ENCODE assay signal across 1 cellular context in the genomic region with DNA sequence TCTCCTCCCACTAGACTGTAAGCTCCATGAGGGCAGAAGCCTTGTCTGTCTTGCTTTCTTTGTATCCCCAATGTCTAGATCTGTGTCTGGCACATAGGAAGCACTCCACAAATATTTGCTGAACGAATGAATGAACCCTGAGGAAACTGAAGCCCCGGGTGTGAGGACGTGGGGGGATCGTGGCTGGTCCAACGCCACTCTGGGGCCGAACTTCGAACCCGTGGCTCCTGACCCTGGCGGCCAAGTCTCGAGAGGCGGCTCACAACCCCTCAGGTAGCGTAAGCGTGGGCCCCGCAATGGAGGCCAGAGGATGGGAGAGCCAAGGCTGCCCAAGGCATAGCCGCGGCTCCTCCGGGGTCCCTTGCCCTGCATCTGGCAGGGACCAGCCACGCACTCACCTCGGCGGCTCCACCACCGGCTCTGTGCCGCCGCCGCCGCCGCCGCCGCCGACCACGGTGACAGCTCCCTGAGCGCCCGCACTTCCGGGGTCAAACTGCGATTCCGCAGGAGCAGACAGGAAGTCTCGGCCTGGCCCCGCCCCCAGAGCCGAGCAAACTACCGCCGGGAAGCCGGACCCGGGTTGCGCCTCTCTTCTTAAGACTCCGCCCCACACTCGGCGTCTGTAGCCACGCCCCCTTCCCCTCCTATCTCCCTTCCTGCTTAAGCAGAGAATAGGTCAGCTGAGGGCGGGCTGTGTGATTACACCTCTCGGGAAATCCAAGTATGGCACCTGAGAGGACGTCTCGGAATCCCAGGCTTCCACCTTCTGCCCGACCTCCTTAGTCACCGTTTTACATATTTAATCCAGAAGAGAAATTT.
TF ChIP-seq lines count a peak whose summit lies in the region.

A gene with protein sequence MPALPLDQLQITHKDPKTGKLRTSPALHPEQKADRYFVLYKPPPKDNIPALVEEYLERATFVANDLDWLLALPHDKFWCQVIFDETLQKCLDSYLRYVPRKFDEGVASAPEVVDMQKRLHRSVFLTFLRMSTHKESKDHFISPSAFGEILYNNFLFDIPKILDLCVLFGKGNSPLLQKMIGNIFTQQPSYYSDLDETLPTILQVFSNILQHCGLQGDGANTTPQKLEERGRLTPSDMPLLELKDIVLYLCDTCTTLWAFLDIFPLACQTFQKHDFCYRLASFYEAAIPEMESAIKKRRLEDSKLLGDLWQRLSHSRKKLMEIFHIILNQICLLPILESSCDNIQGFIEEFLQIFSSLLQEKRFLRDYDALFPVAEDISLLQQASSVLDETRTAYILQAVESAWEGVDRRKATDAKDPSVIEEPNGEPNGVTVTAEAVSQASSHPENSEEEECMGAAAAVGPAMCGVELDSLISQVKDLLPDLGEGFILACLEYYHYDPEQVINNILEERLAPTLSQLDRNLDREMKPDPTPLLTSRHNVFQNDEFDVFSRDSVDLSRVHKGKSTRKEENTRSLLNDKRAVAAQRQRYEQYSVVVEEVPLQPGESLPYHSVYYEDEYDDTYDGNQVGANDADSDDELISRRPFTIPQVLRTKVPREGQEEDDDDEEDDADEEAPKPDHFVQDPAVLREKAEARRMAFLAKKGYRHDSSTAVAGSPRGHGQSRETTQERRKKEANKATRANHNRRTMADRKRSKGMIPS (minus strand): TSS at position 495 of the 819 bp plus-strand sequence. CDS start 5,949 bp downstream, outside the sequence.

TF ChIP-seq in WTC11, 78 proteins besides CTCF, POLR2A, EP300 and RAD21 (continued from another document and continues in another):
- no peak for TF ChIP-seq OVOL2 (CRISPR knock-in tag; IDR thresholded peaks at IDR 0.05; ENCODE audit: borderline replicate concordance)
- no peak for TF ChIP-seq MXD4 (CRISPR knock-in tag; IDR thresholded peaks at IDR 0.05; ENCODE audit: borderline replicate concordance)
- TF ChIP-seq, protein P1, sequence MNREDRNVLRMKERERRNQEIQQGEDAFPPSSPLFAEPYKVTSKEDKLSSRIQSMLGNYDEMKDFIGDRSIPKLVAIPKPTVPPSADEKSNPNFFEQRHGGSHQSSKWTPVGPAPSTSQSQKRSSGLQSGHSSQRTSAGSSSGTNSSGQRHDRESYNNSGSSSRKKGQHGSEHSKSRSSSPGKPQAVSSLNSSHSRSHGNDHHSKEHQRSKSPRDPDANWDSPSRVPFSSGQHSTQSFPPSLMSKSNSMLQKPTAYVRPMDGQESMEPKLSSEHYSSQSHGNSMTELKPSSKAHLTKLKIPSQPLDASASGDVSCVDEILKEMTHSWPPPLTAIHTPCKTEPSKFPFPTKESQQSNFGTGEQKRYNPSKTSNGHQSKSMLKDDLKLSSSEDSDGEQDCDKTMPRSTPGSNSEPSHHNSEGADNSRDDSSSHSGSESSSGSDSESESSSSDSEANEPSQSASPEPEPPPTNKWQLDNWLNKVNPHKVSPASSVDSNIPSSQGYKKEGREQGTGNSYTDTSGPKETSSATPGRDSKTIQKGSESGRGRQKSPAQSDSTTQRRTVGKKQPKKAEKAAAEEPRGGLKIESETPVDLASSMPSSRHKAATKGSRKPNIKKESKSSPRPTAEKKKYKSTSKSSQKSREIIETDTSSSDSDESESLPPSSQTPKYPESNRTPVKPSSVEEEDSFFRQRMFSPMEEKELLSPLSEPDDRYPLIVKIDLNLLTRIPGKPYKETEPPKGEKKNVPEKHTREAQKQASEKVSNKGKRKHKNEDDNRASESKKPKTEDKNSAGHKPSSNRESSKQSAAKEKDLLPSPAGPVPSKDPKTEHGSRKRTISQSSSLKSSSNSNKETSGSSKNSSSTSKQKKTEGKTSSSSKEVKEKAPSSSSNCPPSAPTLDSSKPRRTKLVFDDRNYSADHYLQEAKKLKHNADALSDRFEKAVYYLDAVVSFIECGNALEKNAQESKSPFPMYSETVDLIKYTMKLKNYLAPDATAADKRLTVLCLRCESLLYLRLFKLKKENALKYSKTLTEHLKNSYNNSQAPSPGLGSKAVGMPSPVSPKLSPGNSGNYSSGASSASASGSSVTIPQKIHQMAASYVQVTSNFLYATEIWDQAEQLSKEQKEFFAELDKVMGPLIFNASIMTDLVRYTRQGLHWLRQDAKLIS (CRISPR knock-in tag; IDR thresholded peaks at IDR 0.05; ENCODE audit: borderline replicate concordance): no peak
- no peak for TF ChIP-seq SMAD3 (CRISPR knock-in tag; IDR thresholded peaks at IDR 0.05; ENCODE audit: borderline replicate concordance)
- no peak for TF ChIP-seq CBFB (CRISPR knock-in tag; IDR thresholded peaks at IDR 0.05; ENCODE audit: low read depth)
- TF ChIP-seq NR1H2 (CRISPR knock-in tag; IDR thresholded peaks at IDR 0.05): no peak
- TF ChIP-seq, protein P2, sequence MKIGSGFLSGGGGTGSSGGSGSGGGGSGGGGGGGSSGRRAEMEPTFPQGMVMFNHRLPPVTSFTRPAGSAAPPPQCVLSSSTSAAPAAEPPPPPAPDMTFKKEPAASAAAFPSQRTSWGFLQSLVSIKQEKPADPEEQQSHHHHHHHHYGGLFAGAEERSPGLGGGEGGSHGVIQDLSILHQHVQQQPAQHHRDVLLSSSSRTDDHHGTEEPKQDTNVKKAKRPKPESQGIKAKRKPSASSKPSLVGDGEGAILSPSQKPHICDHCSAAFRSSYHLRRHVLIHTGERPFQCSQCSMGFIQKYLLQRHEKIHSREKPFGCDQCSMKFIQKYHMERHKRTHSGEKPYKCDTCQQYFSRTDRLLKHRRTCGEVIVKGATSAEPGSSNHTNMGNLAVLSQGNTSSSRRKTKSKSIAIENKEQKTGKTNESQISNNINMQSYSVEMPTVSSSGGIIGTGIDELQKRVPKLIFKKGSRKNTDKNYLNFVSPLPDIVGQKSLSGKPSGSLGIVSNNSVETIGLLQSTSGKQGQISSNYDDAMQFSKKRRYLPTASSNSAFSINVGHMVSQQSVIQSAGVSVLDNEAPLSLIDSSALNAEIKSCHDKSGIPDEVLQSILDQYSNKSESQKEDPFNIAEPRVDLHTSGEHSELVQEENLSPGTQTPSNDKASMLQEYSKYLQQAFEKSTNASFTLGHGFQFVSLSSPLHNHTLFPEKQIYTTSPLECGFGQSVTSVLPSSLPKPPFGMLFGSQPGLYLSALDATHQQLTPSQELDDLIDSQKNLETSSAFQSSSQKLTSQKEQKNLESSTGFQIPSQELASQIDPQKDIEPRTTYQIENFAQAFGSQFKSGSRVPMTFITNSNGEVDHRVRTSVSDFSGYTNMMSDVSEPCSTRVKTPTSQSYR (CRISPR knock-in tag; IDR thresholded peaks at IDR 0.05): no peak
- no peak for TF ChIP-seq NR3C1 (CRISPR knock-in tag; conservative IDR thresholded peaks at IDR 0.05; ENCODE audit: low read depth)
- TF ChIP-seq, protein P3, sequence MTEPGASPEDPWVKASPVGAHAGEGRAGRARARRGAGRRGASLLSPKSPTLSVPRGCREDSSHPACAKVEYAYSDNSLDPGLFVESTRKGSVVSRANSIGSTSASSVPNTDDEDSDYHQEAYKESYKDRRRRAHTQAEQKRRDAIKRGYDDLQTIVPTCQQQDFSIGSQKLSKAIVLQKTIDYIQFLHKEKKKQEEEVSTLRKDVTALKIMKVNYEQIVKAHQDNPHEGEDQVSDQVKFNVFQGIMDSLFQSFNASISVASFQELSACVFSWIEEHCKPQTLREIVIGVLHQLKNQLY (CRISPR knock-in tag; IDR thresholded peaks at IDR 0.05): no peak
- TF ChIP-seq ZNF317 (CRISPR knock-in tag; IDR thresholded peaks at IDR 0.05; ENCODE audit: borderline replicate concordance, low read depth): no peak
- no peak for TF ChIP-seq CREM (CRISPR knock-in tag; IDR thresholded peaks at IDR 0.05)
- TF ChIP-seq, protein P4, sequence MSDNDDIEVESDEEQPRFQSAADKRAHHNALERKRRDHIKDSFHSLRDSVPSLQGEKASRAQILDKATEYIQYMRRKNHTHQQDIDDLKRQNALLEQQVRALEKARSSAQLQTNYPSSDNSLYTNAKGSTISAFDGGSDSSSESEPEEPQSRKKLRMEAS (CRISPR knock-in tag; IDR thresholded peaks at IDR 0.05): peak; percentile 56; the same call in 1 of the 2 replicates
- TF ChIP-seq JAZF1 (CRISPR knock-in tag; IDR thresholded peaks at IDR 0.05): no peak
- TF ChIP-seq ETV6 (CRISPR knock-in tag; IDR thresholded peaks at IDR 0.05): no peak; the same call in 1 of the 2 replicates
- TF ChIP-seq ZNF232 (CRISPR knock-in tag; IDR thresholded peaks at IDR 0.05): no peak
- no peak for TF ChIP-seq ZBTB21 (CRISPR knock-in tag; IDR thresholded peaks at IDR 0.05; ENCODE audit: borderline replicate concordance)
- no peak for TF ChIP-seq GTF2I (CRISPR knock-in tag; conservative IDR thresholded peaks at IDR 0.05)
- TF ChIP-seq, protein P5, sequence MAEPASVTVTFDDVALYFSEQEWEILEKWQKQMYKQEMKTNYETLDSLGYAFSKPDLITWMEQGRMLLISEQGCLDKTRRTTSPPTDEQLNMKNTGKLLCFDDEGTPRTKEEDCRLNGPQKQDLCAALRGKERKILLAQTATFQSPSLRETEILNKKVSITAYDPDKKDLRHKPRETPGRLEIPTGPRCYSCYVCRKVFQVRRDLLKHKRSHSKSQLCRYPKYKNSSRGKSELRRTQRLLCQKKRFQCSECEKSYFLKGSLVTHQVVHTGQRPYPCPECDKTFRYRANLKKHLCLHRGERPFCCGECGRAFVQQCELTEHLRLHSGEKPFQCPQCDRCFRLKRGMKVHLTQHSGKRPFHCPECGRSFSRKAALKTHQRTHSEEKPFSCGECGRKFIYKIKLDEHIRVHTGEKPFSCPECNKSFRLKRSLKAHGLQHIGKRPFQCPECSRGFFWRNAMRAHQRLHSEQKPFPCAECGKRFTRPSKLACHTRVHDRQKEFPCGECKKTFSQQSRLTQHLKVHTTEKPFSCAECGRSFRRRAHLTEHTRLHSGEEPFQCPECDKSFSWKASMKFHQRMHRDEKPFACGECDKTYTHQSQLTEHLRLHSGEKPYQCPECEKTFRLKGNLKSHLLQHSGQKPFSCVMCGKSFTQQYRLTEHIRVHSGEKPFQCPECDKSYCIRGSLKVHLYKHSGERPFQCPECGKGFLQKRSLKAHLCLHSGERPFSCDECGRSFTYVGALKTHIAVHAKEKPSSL (CRISPR knock-in tag; conservative IDR thresholded peaks at IDR 0.05): no peak
- TF ChIP-seq GABPB1 (CRISPR knock-in tag; IDR thresholded peaks at IDR 0.05): 0 out of 2 replicates have a peak, but pooled peaks have one; percentile 41
- TF ChIP-seq, protein P6, sequence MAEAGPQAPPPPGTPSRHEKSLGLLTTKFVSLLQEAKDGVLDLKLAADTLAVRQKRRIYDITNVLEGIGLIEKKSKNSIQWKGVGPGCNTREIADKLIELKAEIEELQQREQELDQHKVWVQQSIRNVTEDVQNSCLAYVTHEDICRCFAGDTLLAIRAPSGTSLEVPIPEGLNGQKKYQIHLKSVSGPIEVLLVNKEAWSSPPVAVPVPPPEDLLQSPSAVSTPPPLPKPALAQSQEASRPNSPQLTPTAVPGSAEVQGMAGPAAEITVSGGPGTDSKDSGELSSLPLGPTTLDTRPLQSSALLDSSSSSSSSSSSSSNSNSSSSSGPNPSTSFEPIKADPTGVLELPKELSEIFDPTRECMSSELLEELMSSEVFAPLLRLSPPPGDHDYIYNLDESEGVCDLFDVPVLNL (CRISPR knock-in tag; IDR thresholded peaks at IDR 0.05; ENCODE audit: borderline replicate concordance, low read depth): no peak
- no peak for TF ChIP-seq ZNF416 (CRISPR knock-in tag; IDR thresholded peaks at IDR 0.05)
- TF ChIP-seq FOXK1 (CRISPR knock-in tag; IDR thresholded peaks at IDR 0.05): no peak
- no peak for TF ChIP-seq RELA (CRISPR knock-in tag; IDR thresholded peaks at IDR 0.05; ENCODE audit: borderline replicate concordance)
- TF ChIP-seq TCF7 (CRISPR knock-in tag; IDR thresholded peaks at IDR 0.05; ENCODE audit: low read depth): no peak
- TF ChIP-seq ZNF263 (CRISPR knock-in tag; IDR thresholded peaks at IDR 0.05; ENCODE audit: low read depth): no peak
- TF ChIP-seq, protein P7, sequence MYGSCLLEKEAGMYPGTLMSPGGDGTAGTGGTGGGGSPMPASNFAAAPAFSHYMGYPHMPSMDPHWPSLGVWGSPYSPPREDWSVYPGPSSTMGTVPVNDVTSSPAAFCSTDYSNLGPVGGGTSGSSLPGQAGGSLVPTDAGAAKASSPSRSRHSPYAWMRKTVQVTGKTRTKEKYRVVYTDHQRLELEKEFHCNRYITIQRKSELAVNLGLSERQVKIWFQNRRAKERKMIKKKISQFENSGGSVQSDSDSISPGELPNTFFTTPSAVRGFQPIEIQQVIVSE (CRISPR knock-in tag; IDR thresholded peaks at IDR 0.05; ENCODE audit: borderline replicate concordance): no peak
- TF ChIP-seq, protein P8, sequence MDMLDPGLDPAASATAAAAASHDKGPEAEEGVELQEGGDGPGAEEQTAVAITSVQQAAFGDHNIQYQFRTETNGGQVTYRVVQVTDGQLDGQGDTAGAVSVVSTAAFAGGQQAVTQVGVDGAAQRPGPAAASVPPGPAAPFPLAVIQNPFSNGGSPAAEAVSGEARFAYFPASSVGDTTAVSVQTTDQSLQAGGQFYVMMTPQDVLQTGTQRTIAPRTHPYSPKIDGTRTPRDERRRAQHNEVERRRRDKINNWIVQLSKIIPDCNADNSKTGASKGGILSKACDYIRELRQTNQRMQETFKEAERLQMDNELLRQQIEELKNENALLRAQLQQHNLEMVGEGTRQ (CRISPR knock-in tag; IDR thresholded peaks at IDR 0.05): peak; percentile 46; the same call in 1 of the 2 replicates
- TF ChIP-seq ZNF423 (CRISPR knock-in tag; IDR thresholded peaks at IDR 0.05): no peak
- no peak for TF ChIP-seq SOX15 (CRISPR knock-in tag; IDR thresholded peaks at IDR 0.05)
- no peak for TF ChIP-seq NFE2L1 (CRISPR knock-in tag; IDR thresholded peaks at IDR 0.05)
- TF ChIP-seq, protein P9, sequence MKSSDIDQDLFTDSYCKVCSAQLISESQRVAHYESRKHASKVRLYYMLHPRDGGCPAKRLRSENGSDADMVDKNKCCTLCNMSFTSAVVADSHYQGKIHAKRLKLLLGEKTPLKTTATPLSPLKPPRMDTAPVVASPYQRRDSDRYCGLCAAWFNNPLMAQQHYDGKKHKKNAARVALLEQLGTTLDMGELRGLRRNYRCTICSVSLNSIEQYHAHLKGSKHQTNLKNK (CRISPR knock-in tag; IDR thresholded peaks at IDR 0.05): no peak
- TF ChIP-seq, protein P10, sequence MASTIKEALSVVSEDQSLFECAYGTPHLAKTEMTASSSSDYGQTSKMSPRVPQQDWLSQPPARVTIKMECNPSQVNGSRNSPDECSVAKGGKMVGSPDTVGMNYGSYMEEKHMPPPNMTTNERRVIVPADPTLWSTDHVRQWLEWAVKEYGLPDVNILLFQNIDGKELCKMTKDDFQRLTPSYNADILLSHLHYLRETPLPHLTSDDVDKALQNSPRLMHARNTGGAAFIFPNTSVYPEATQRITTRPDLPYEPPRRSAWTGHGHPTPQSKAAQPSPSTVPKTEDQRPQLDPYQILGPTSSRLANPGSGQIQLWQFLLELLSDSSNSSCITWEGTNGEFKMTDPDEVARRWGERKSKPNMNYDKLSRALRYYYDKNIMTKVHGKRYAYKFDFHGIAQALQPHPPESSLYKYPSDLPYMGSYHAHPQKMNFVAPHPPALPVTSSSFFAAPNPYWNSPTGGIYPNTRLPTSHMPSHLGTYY (CRISPR knock-in tag; IDR thresholded peaks at IDR 0.05): no peak
- TF ChIP-seq TP53 (CRISPR knock-in tag; IDR thresholded peaks at IDR 0.05): no peak
- peak; percentile 35; the same call in 1 of the 2 replicates for TF ChIP-seq FOXP1 (CRISPR knock-in tag; IDR thresholded peaks at IDR 0.05; ENCODE audit: borderline replicate concordance)
- no peak for TF ChIP-seq ZNF138 (CRISPR knock-in tag; conservative IDR thresholded peaks at IDR 0.05)
